In the genomic region with DNA sequence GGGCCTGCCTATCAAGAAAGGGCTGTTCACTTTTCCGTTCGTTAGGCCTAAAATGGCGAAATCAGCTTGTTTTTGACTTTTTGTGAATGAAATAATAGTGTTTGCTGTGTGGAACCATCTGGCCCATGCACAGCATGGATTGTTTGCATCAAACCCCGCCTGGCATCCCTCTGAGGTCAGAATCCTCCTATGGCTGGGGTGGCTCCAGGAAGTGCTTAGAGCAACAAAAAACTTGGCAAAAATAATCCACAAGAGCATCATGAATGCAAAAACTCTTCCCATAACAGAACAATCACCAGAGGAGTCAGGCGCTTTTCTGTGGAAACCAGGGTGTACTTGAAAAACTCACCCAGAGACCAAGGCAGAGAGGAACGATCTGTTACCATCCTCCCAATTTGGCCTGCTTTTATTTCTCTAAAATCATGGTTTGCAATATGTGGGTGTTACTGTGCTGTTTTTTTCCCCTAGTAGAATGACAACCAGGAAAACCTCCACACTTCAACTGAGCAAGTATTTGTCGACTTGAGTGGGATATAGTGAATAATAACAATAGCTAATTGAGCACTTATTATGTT, we compare ENCODE assay signal across 22 cellular contexts.
"Had no signal": no experiment of that assay in that cellular context is flagged by ENCODE, and none has a peak within 500 bp of the region (broad histone marks: within the 10 kb centered on the region; RNA-seq: fewer than 3 reads in every experiment).

No MANE protein-coding gene starts in this region.

- H3K27me3 Mint-ChIP-seq: activated CD4-positive, alpha-beta memory T cell treated with anti-CD3 and anti-CD28 coated beads for 36 hours; activated naive CD8-positive, alpha-beta T cell treated with anti-CD3 and anti-CD28 coated beads, Interleukin-2, amount 10 ng/mL, durations not matched to agents 7 days and 5 days; stimulated activated memory B cell treated with anti-CD40 and anti-IgM and Interleukin-4, amounts not matched to agents 10 μg/mL and 1 μg/mL and 100 μg/mL, for 72 hours had no signal

- H3K9me3 ChIP-seq: lower lobe of right lung, mucosa of descending colon, stomach, thoracic aorta, upper lobe of left lung had no signal

- H3K36me3 ChIP-seq: lower lobe of right lung, stomach, thoracic aorta, upper lobe of left lung had no signal

- H3K27ac Mint-ChIP-seq: activated CD4-positive, alpha-beta memory T cell treated with anti-CD3 and anti-CD28 coated beads for 36 hours; activated naive CD4-positive, alpha-beta T cell treated with anti-CD3 and anti-CD28 coated beads for 36 hours; activated naive CD8-positive, alpha-beta T cell treated with anti-CD3 and anti-CD28 coated beads, Interleukin-2, amount 10 ng/mL, durations not matched to agents 7 days and 5 days; stimulated activated memory B cell treated with anti-CD40 and anti-IgM and Interleukin-4, amounts not matched to agents 10 μg/mL and 1 μg/mL and 100 μg/mL, for 72 hours had no signal

- H3K4me2 ChIP-seq: smooth muscle cell had no signal

- H3K4me3 ChIP-seq: lower lobe of right lung, mucosa of descending colon, smooth muscle cell, stomach, thoracic aorta, upper lobe of left lung had no signal

- ATAC-seq: lower lobe of right lung; mucosa of descending colon; sciatic nerve; stimulated activated memory B cell treated with anti-CD40 and anti-IgM and Interleukin-4, amounts not matched to agents 10 μg/mL and 1 μg/mL and 100 μg/mL, for 72 hours; T-helper 17 cell had no signal

- H3K36me3 Mint-ChIP-seq: activated CD4-positive, alpha-beta memory T cell treated with anti-CD3 and anti-CD28 coated beads for 36 hours; stimulated activated memory B cell treated with anti-CD40 and anti-IgM and Interleukin-4, amounts not matched to agents 10 μg/mL and 1 μg/mL and 100 μg/mL, for 72 hours had no signal

- H3K4me3 Mint-ChIP-seq: activated CD4-positive, alpha-beta memory T cell treated with anti-CD3 and anti-CD28 coated beads for 36 hours; activated naive CD4-positive, alpha-beta T cell treated with anti-CD3 and anti-CD28 coated beads for 36 hours; activated naive CD8-positive, alpha-beta T cell treated with anti-CD3 and anti-CD28 coated beads, Interleukin-2, amount 10 ng/mL, durations not matched to agents 7 days and 5 days; stimulated activated memory B cell treated with anti-CD40 and anti-IgM and Interleukin-4, amounts not matched to agents 10 μg/mL and 1 μg/mL and 100 μg/mL, for 72 hours; T-helper 17 cell had no signal

- H3K27ac ChIP-seq: epithelial cell of prostate, lower lobe of right lung, stomach, thoracic aorta, upper lobe of left lung had no signal

- H3K9me3 Mint-ChIP-seq: activated CD4-positive, alpha-beta memory T cell treated with anti-CD3 and anti-CD28 coated beads for 36 hours; activated naive CD4-positive, alpha-beta T cell treated with anti-CD3 and anti-CD28 coated beads for 36 hours; activated naive CD8-positive, alpha-beta T cell treated with anti-CD3 and anti-CD28 coated beads, Interleukin-2, amount 10 ng/mL, durations not matched to agents 7 days and 5 days; stimulated activated memory B cell treated with anti-CD40 and anti-IgM and Interleukin-4, amounts not matched to agents 10 μg/mL and 1 μg/mL and 100 μg/mL, for 72 hours had no signal

- H3K4me1 ChIP-seq: upper lobe of left lung had no signal

- DNase-seq: activated CD4-positive, alpha-beta memory T cell treated with anti-CD3 and anti-CD28 coated beads for 36 hours; activated CD4-positive, alpha-beta T cell treated with anti-CD3 and anti-CD28 coated beads for 48 hours; activated CD4-positive, CD25-positive, alpha-beta regulatory T cell; activated naive CD4-positive, alpha-beta T cell treated with anti-CD3 and anti-CD28 coated beads for 36 hours; activated naive CD8-positive, alpha-beta T cell treated with anti-CD3 and anti-CD28 coated beads, Interleukin-2, amount 10 ng/mL, durations not matched to agents 7 days and 5 days; activated T-cell treated with anti-CD3 and anti-CD28 coated beads, Interleukin-2, amount 50 U/mL, for 48 hours; amniotic stem cell; kidney; lower lobe of right lung; mesendoderm; mucosa of descending colon; occipital lobe; posterior cingulate gyrus; stimulated activated CD4-positive, alpha-beta T cell treated with anti-CD3 and anti-CD28 coated beads, Interleukin-15, amount 100 ng/mL, for 24 hours; stomach; T-helper 17 cell; upper lobe of left lung had no signal

- H3K27me3 ChIP-seq: stomach, upper lobe of left lung had no signal
